Comparison of ENCODE assay signal across 8 cellular contexts in genomic region chr6:106446287-106446885, GRCh38.
DNase-seq lines count a peak whose midpoint lies in the region; ATAC-seq, FAIRE-seq and TF ChIP-seq lines count a peak whose summit lies in the region.

No MANE protein-coding gene starts in this region.

- peak; percentile 93 for FAIRE-seq in kidney (lab: Jason Lieb, UNC)

- no peaks in the 10 kb centered on the region for H3K9me3 ChIP-seq in kidney (ENCODE audit: control insufficient read depth in 1 of 2, low read length in 2 of 2)

- H3K9me3 Mint-ChIP-seq in GM23338, result no peaks in the 10 kb centered on the region; the same call in 2 of the 3 replicates

- H3F3A ChIP-seq in GM23338 (replicated peaks; ENCODE audit: low read depth), result no peaks in the 10 kb centered on the region

- no peak overlapping the region for H3K4me3 Mint-ChIP-seq in GM23338

- ATAC-seq in GM23338 (peak; percentile 48; the same call in 2 of the 3 replicates), GM21737 (IDR thresholded peaks at IDR 0.05; ENCODE audit: unreplicated experiment) (no peak)

- H3K4me2 ChIP-seq in GM23338, result no peak overlapping the region

- peak; percentile 33 for DNase-seq in AG08395 (ENCODE audit: low spot score)
- DNase-seq in GM23338 (ENCODE audit: low spot score), result peak; percentile 29
- DNase-seq in SW480 (ENCODE audit: low spot score), result peak; percentile 23
- DNase-seq in kidney, result no peak
- DNase-seq in NCI-H2227 (lab: John Stamatoyannopoulos, UW; ENCODE audit: unreplicated experiment), result no peak
- DNase-seq in GM19240 (ENCODE audit: insufficient read length, low spot score), result no peak
- no peak for DNase-seq in NCI-H1092 treated with DMSO at 0.1 percent for 48 hours (lab: John Stamatoyannopoulos, UW)

- H3K9me2 ChIP-seq in GM23338 (ENCODE audit: insufficient read depth), result no peaks in the 10 kb centered on the region

- H3K36me3 Mint-ChIP-seq in GM23338 (ENCODE audit: low read depth), result no peaks in the 10 kb centered on the region

- H3K36me3 ChIP-seq in GM23338 (ENCODE audit: insufficient read depth) (no peaks in the 10 kb centered on the region), kidney (ENCODE audit: control insufficient read depth in 1 of 2, insufficient read depth in 2 of 2, low read length in 2 of 2) (no peaks in the 10 kb centered on the region)

- H3K4me1 ChIP-seq in GM23338 (ENCODE audit: insufficient read depth) (peaks cover 7% of the 10 kb centered on the region; the same call in 1 of the 2 replicates), kidney (ENCODE audit: control insufficient read depth in 1 of 2, insufficient read depth in 1 of 2, low read depth in 1 of 2, low read length in 2 of 2) (peaks cover 6 to 12% of the 10 kb centered on the region in 2 donors)

- H3K9ac ChIP-seq in kidney (ENCODE audit: low read length in 2 of 2), result no peak overlapping the region

- peaks cover 1% of the 10 kb centered on the region for H3K27me3 Mint-ChIP-seq in GM23338 (ENCODE audit: insufficient read depth, low read depth, poor library complexity)

- intact Hi-C loops in kidney (cut with DNase I), result loop anchor here (10.0 kb wide), 2 partner anchors 118 to 538 kb away; no protein-coding TSS in a partner anchor

- no peaks in the 10 kb centered on the region for H4K20me1 ChIP-seq in GM23338 (replicated peaks; ENCODE audit: insufficient read depth)

- no peak overlapping the region for H2AFZ ChIP-seq in GM23338

- H3K4me1 Mint-ChIP-seq in GM23338, result peaks cover 17% of the 10 kb centered on the region

- TF ChIP-seq CTCF in GM23338 (conservative IDR thresholded peaks at IDR 0.05; ENCODE audit: low read depth in 2 of 2), result peak; percentile 41 to 68
- TF ChIP-seq CTCF in kidney (IDR thresholded peaks at IDR 0.05; ENCODE audit: borderline replicate concordance, extremely low read depth, insufficient read depth), result peak; percentile 59

- no peaks in the 10 kb centered on the region for H3K79me2 ChIP-seq in GM23338 (replicated peaks; ENCODE audit: insufficient read depth)

- no peak overlapping the region for H3K27ac ChIP-seq in GM23338 (ENCODE audit: low read depth)
- H3K27ac ChIP-seq in kidney (ENCODE audit: low read depth in 2 of 2, low read length in 2 of 2), result no peak overlapping the region

- H3K27ac Mint-ChIP-seq in GM23338, result no peak overlapping the region

- H3K4me3 ChIP-seq in GM23338 (no peak overlapping the region), kidney (ENCODE audit: low read length in 2 of 2) (no peak overlapping the region)

- no peaks in the 10 kb centered on the region for H3K27me3 ChIP-seq in GM23338 (ENCODE audit: insufficient read depth)

TF ChIP-seq in GM23338, 12 proteins besides CTCF, POLR2A, EP300 and RAD21:
- no peak for TF ChIP-seq JUNB (IDR thresholded peaks at IDR 0.05; ENCODE audit: unreplicated experiment)
- no peak for TF ChIP-seq NANOG (IDR thresholded peaks at IDR 0.05; ENCODE audit: borderline replicate concordance)
- no peak for TF ChIP-seq ZNF331 (CRISPR knock-in tag; IDR thresholded peaks at IDR 0.05; ENCODE audit: low read depth)
- TF ChIP-seq EZH2 (IDR thresholded peaks at IDR 0.05; ENCODE audit: low read depth, unreplicated experiment), result no peak
- no peak for TF ChIP-seq CREB1 (CRISPR knock-in tag; IDR thresholded peaks at IDR 0.05; ENCODE audit: low read depth)
- TF ChIP-seq, protein P1, sequence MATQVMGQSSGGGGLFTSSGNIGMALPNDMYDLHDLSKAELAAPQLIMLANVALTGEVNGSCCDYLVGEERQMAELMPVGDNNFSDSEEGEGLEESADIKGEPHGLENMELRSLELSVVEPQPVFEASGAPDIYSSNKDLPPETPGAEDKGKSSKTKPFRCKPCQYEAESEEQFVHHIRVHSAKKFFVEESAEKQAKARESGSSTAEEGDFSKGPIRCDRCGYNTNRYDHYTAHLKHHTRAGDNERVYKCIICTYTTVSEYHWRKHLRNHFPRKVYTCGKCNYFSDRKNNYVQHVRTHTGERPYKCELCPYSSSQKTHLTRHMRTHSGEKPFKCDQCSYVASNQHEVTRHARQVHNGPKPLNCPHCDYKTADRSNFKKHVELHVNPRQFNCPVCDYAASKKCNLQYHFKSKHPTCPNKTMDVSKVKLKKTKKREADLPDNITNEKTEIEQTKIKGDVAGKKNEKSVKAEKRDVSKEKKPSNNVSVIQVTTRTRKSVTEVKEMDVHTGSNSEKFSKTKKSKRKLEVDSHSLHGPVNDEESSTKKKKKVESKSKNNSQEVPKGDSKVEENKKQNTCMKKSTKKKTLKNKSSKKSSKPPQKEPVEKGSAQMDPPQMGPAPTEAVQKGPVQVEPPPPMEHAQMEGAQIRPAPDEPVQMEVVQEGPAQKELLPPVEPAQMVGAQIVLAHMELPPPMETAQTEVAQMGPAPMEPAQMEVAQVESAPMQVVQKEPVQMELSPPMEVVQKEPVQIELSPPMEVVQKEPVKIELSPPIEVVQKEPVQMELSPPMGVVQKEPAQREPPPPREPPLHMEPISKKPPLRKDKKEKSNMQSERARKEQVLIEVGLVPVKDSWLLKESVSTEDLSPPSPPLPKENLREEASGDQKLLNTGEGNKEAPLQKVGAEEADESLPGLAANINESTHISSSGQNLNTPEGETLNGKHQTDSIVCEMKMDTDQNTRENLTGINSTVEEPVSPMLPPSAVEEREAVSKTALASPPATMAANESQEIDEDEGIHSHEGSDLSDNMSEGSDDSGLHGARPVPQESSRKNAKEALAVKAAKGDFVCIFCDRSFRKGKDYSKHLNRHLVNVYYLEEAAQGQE (IDR thresholded peaks at IDR 0.05; ENCODE audit: unreplicated experiment), result no peak

Comparison
In these comparisons a context has a peak if more than half of its experiments do, and no peak if none do; other contexts are left out.
1. DNase-seq: peak in AG08395 (single experiment), GM23338 (single experiment) and SW480 (single experiment); none in kidney (single experiment), NCI-H2227 (single experiment), GM19240 (single experiment) and NCI-H1092 treated with DMSO at 0.1 percent for 48 hours (single experiment).